Comparison of ENCODE assay signal across 3 cellular contexts in genomic region chr4:39375478-39375877, GRCh38.
TF ChIP-seq lines count a peak whose summit lies in the region.

No MANE protein-coding gene starts in this region.

TF ChIP-seq in SK-N-SH, 30 proteins besides CTCF, POLR2A, EP300 and RAD21 (continued from another document):
- TF ChIP-seq REST (IDR thresholded peaks at IDR 0.05; ENCODE audit: low read depth, low read length) (no peak), NFIC (IDR thresholded peaks at IDR 0.05; ENCODE audit: borderline replicate concordance) (no peak), PBX3 (IDR thresholded peaks at IDR 0.05) (no peak)

TF ChIP-seq in liver, 16 proteins besides CTCF, POLR2A, EP300 and RAD21 (continued from another document):
- no peak for TF ChIP-seq FOXA1 (IDR thresholded peaks at IDR 0.05)
- peak; percentile 24 for TF ChIP-seq TAF1 (conservative IDR thresholded peaks at IDR 0.05)
- TF ChIP-seq FOXA2 (IDR thresholded peaks at IDR 0.05) = no peak
- no peak for TF ChIP-seq EGR1 (IDR thresholded peaks at IDR 0.05; ENCODE audit: low read depth in 2 of 2)
- TF ChIP-seq SP1 (IDR thresholded peaks at IDR 0.05) = peak; percentile 75
- peak; percentile 35 for TF ChIP-seq MAX (IDR thresholded peaks at IDR 0.05)
- peak; percentile 51 for TF ChIP-seq ZBTB33 (IDR thresholded peaks at IDR 0.05)
- no peak for TF ChIP-seq HNF4G (IDR thresholded peaks at IDR 0.05)
- TF ChIP-seq ATF3 (IDR thresholded peaks at IDR 0.05) = no peak
- TF ChIP-seq GABPA (IDR thresholded peaks at IDR 0.05 in 1 of 2, conservative IDR thresholded peaks at IDR 0.05 in 1 of 2) = no peak
- peak; percentile 12 to 45 for TF ChIP-seq JUND (IDR thresholded peaks at IDR 0.05)
TF ChIP-seq in liver: peak in this region for 9.

TF ChIP-seq in WTC11, 78 proteins besides CTCF, POLR2A, EP300 and RAD21 (continued from another document):
- no peak for TF ChIP-seq ZNF532 (CRISPR knock-in tag; IDR thresholded peaks at IDR 0.05; ENCODE audit: borderline replicate concordance)
- TF ChIP-seq HMGA2 (CRISPR knock-in tag; IDR thresholded peaks at IDR 0.05) = no peak
- no peak for TF ChIP-seq IRF2 (CRISPR knock-in tag; IDR thresholded peaks at IDR 0.05; ENCODE audit: borderline replicate concordance, low read depth)
- no peak for TF ChIP-seq ZNF263 (CRISPR knock-in tag; IDR thresholded peaks at IDR 0.05; ENCODE audit: low read depth)
TF ChIP-seq in WTC11: peak in this region for 0.
